Comparison of ENCODE assay signal across 14 cellular contexts in genomic region chr18:9092665-9093064, GRCh38. TPM values are rescaled to one million over a fixed set of nuclear protein-coding genes. Genes with fewer than 3 reads are reported as not detected.
DNase-seq lines count a peak whose midpoint lies in the region; ATAC-seq, FAIRE-seq and TF ChIP-seq lines count a peak whose summit lies in the region.
"Had no signal": no experiment of that assay in that cellular context is flagged by ENCODE, and none has a peak within 500 bp of the region (broad histone marks: within the 10 kb centered on the region; RNA-seq: fewer than 3 reads in every experiment).

No MANE protein-coding gene starts in this region.

- H3K9me1 ChIP-seq in endothelial cell of umbilical vein (replicated peaks; ENCODE audit: control insufficient read depth, extremely low read depth, insufficient read depth, low read length), result no peaks in the 10 kb centered on the region

- H3K4me1 ChIP-seq in SJSA1 (replicated peaks) (peaks cover 36% of the 10 kb centered on the region), endothelial cell of umbilical vein (ENCODE audit: control insufficient read depth, extremely low read depth, insufficient read depth, low read length) (peaks cover 21% of the 10 kb centered on the region), osteoblast (ENCODE audit: insufficient read depth, low read length) (peaks cover 27% of the 10 kb centered on the region)
- H3K4me1 ChIP-seq: parathyroid adenoma had no signal

- H3K36me3 ChIP-seq in SJSA1, result no peaks in the 10 kb centered on the region
- no peaks in the 10 kb centered on the region for H3K36me3 ChIP-seq in endothelial cell of umbilical vein (ENCODE audit: control insufficient read depth in 2 of 2, extremely low read depth in 1 of 2, insufficient read depth in 2 of 2, low read length in 2 of 2)
- no peaks in the 10 kb centered on the region for H3K36me3 ChIP-seq in osteoblast (ENCODE audit: insufficient read depth, low read length)

- no peaks in the 10 kb centered on the region for H3K9me3 ChIP-seq in SJSA1 (replicated peaks)
- H3K9me3 ChIP-seq in endothelial cell of umbilical vein (replicated peaks; ENCODE audit: control insufficient read depth, insufficient read depth, low read length), result no peaks in the 10 kb centered on the region
- no peaks in the 10 kb centered on the region for H3K9me3 ChIP-seq in osteoblast (ENCODE audit: low read depth, low read length)

- peaks cover 10 to 41% of the 10 kb centered on the region in 2 donors for H3K36me3 Mint-ChIP-seq in activated naive CD4-positive, alpha-beta T cell treated with anti-CD3 and anti-CD28 coated beads, Interleukin-2, amount 50 U/mL, for 72 hours
- H3K36me3 Mint-ChIP-seq: IgD-negative memory B cell had no signal

- no peak for FAIRE-seq in endothelial cell of umbilical vein (lab: Jason Lieb, UNC)
- FAIRE-seq: bronchial epithelial cell had no signal

- H3K27ac ChIP-seq in SJSA1 (peak overlapping the region; percentile 98), endothelial cell of umbilical vein (ENCODE audit: insufficient read depth, low read depth, low read length) (peak overlapping the region; percentile 65), osteoblast (ENCODE audit: low read depth, low read length) (peak overlapping the region; percentile 45)
- H3K27ac ChIP-seq: parathyroid adenoma had no signal

- ATAC-seq in activated naive CD4-positive, alpha-beta T cell treated with anti-CD3 and anti-CD28 coated beads, Interleukin-2, amount 50 U/mL, for 72 hours, result no peak

- H4K20me1 ChIP-seq in endothelial cell of umbilical vein (replicated peaks; ENCODE audit: control insufficient read depth, extremely low read depth, insufficient read depth, low read length), result no peaks in the 10 kb centered on the region
- H4K20me1 ChIP-seq in osteoblast (ENCODE audit: insufficient read depth, low read length), result no peaks in the 10 kb centered on the region

- POLR2A ChIA-PET in endothelial cell of umbilical vein (lab: Charles Lee), result no interaction called here

- H2AFZ ChIP-seq in endothelial cell of umbilical vein (ENCODE audit: low read depth, low read length) (peak overlapping the region; percentile 75), osteoblast (ENCODE audit: low read length) (peak overlapping the region; percentile 60)
- H2AFZ ChIP-seq: parathyroid adenoma had no signal

- no peak for TF ChIP-seq POLR2A in endothelial cell of umbilical vein (IDR thresholded peaks at IDR 0.05; ENCODE audit: low read depth, low read length)

- H3K27me3 ChIP-seq in SJSA1 (replicated peaks) (no peaks in the 10 kb centered on the region), endothelial cell of umbilical vein (ENCODE audit: control insufficient read depth in 2 of 2, insufficient read depth in 2 of 2, low read length in 2 of 2) (no peaks in the 10 kb centered on the region), osteoblast (ENCODE audit: insufficient read depth, low read length) (no peaks in the 10 kb centered on the region)

- H3K79me2 ChIP-seq in endothelial cell of umbilical vein (ENCODE audit: control insufficient read depth, insufficient read depth, low read length), result no peaks in the 10 kb centered on the region
- no peaks in the 10 kb centered on the region for H3K79me2 ChIP-seq in osteoblast (ENCODE audit: insufficient read depth, low read length)
- H3K79me2 ChIP-seq: parathyroid adenoma had no signal

- BruUV-seq in endothelial cell of umbilical vein (replicated peaks; lab: Mats Ljungman, UMichigan), result no TSS peak

- H3K4me2 ChIP-seq in endothelial cell of umbilical vein (ENCODE audit: insufficient read depth, low read length) (peak overlapping the region; percentile 56), osteoblast (ENCODE audit: insufficient read depth, low read length) (peak overlapping the region; percentile 37)

- H3K4me3 ChIP-seq in SJSA1, result no peak overlapping the region
- H3K4me3 ChIP-seq in endothelial cell of umbilical vein (replicated peaks in 1 of 3; ENCODE audit: insufficient read depth in 1 of 3, low read depth in 1 of 3, low read length in 3 of 3), result no peak overlapping the region
- H3K4me3 ChIP-seq in osteoblast (ENCODE audit: insufficient read depth, low read length), result no peak overlapping the region

- intact Hi-C loops in endothelial cell of umbilical vein (cut with micrococcal nuclease), result no loop called here

- CTCF ChIA-PET in endothelial cell of umbilical vein (lab: Charles Lee), result interaction anchor here (1.1 kb wide), 1 partner anchor 19 kb away, joined by 5 read pairs; no protein-coding TSS in a partner anchor

- dilution Hi-C loops in endothelial cell of umbilical vein (cut with MboI; ENCODE audit: extremely low pct_ligation_motif_present, low sequenced_read_pairs), result no loop called here

- no peak for DNase-seq in activated naive CD4-positive, alpha-beta T cell treated with anti-CD3 and anti-CD28 coated beads, Interleukin-2, amount 50 U/mL, for 72 hours (ENCODE audit: low spot score in 2 of 2)
- no peak for DNase-seq in activated naive CD4-positive, alpha-beta T cell treated with anti-CD3 and anti-CD28 coated beads, Interleukin-2, amount 50 U/mL, for 16 hours
- DNase-seq in SJSA1 (ENCODE audit: low read depth in 1 of 2, low spot score in 2 of 2) (peak in 1 of 2 experiments; percentile 57), endothelial cell of umbilical vein (ENCODE audit: low read depth, low spot score) (peak; percentile 72), osteoblast (ENCODE audit: insufficient read length, low spot score, missing footprints) (peak; percentile 23), SKM-1 treated with dmso at 0.1 percent for 144 hours (lab: John Stamatoyannopoulos, UW; ENCODE audit: unreplicated experiment) (no peak), NCI-H1417 treated with DMSO at 0.1 percent for 48 hours (lab: John Stamatoyannopoulos, UW) (no peak), NCI-H524 treated with DMSO at 0.1 percent for 48 hours (lab: John Stamatoyannopoulos, UW) (no peak)
- DNase-seq: midbrain, NCI-H69, SHP77 had no signal

- peak overlapping the region; percentile 38 for H3K9ac ChIP-seq in endothelial cell of umbilical vein (replicated peaks; ENCODE audit: extremely low read depth, insufficient read depth, low read length)
- H3K9ac ChIP-seq: parathyroid adenoma had no signal

- TF ChIP-seq CTCF in endothelial cell of umbilical vein (IDR thresholded peaks at IDR 0.05; ENCODE audit: extremely low read depth in 1 of 2, insufficient read depth in 1 of 2, low read depth in 1 of 2, low read length in 2 of 2) (no peak), osteoblast (IDR thresholded peaks at IDR 0.05; ENCODE audit: extremely low read depth, low read depth, low read length) (no peak)

- H3K9me3 Mint-ChIP-seq in activated naive CD4-positive, alpha-beta T cell treated with anti-CD3 and anti-CD28 coated beads, Interleukin-2, amount 50 U/mL, for 72 hours, result peaks cover 0 to 8% of the 10 kb centered on the region in 2 donors
- H3K9me3 Mint-ChIP-seq: IgD-negative memory B cell had no signal

- peak overlapping the region; percentile 99 to 100 for H3K27ac Mint-ChIP-seq in activated naive CD4-positive, alpha-beta T cell treated with anti-CD3 and anti-CD28 coated beads, Interleukin-2, amount 50 U/mL, for 72 hours
- H3K27ac Mint-ChIP-seq: IgD-negative memory B cell had no signal

TF ChIP-seq in endothelial cell of umbilical vein, 7 proteins besides CTCF, POLR2A, EP300 and RAD21:
- no peak for TF ChIP-seq MAX (IDR thresholded peaks at IDR 0.05; ENCODE audit: insufficient read depth, insufficient read length)
- TF ChIP-seq GATA2 (IDR thresholded peaks at IDR 0.05; ENCODE audit: insufficient read depth, insufficient read length, low read depth, low read length), result no peak
- no peak for TF ChIP-seq POLR2AphosphoS5 (IDR thresholded peaks at IDR 0.05; ENCODE audit: insufficient read depth, low read depth, low read length)
- TF ChIP-seq JUN (IDR thresholded peaks at IDR 0.05; ENCODE audit: borderline replicate concordance, insufficient read depth, insufficient read length, low read depth), result no peak
- no peak for TF ChIP-seq MYC (IDR thresholded peaks at IDR 0.05; ENCODE audit: low read depth, low read length)
- no peak for TF ChIP-seq FOS (IDR thresholded peaks at IDR 0.05; ENCODE audit: borderline replicate concordance, insufficient read depth, low read length)
- TF ChIP-seq EZH2 (IDR thresholded peaks at IDR 0.05; ENCODE audit: borderline replicate concordance, low read depth, low read length, severe bottlenecking), result no peak

RNA-seq across cellular contexts. Expression of gene NDUFV2, which starts 9.8 kb away (rescaled TPM):
- 100 to 1,000 TPM; 311 to 402 TPM for total RNA-seq in activated naive CD4-positive, alpha-beta T cell treated with anti-CD3 and anti-CD28 coated beads, Interleukin-2, amount 50 U/mL, for 72 hours
- total RNA-seq in SJSA1 (2014; rRNA removed; shearing (Covaris generic)), result 160 and 229 TPM in 2 replicates
- 147 and 152 TPM in 2 replicates for total RNA-seq in endothelial cell of umbilical vein
- 49.9 and 65.7 TPM in 2 replicates for polyA plus RNA-seq in endothelial cell of umbilical vein
- 113 and 124 TPM in 2 replicates for polyA plus RNA-seq in endothelial cell of umbilical vein (2011; cell fraction: cytosol; rRNA removed)
- polyA plus RNA-seq in endothelial cell of umbilical vein (2011; cell fraction: nucleus; rRNA removed), result 62.7 and 69.5 TPM in 2 replicates
- polyA plus RNA-seq in endothelial cell of umbilical vein (2012), result 131 and 161 TPM in 2 replicates
- 34.1 and 35.6 TPM in 2 replicates for polyA minus RNA-seq in endothelial cell of umbilical vein
- polyA minus RNA-seq in endothelial cell of umbilical vein (2011; cell fraction: cytosol; rRNA and poly(A)+ RNA removed), result 33.0 TPM
- 70.7 and 82.1 TPM in 2 replicates for polyA minus RNA-seq in endothelial cell of umbilical vein (2011; cell fraction: nucleus; rRNA and poly(A)+ RNA removed)
- total RNA-seq in osteoblast, result 95.9 and 102 TPM in 2 replicates

RNA-seq across cellular contexts. Expression of gene ANKRD12, which starts 43.9 kb away (rescaled TPM):
- 10 to 100 TPM; 63.7 to 72.3 TPM for total RNA-seq in activated naive CD4-positive, alpha-beta T cell treated with anti-CD3 and anti-CD28 coated beads, Interleukin-2, amount 50 U/mL, for 72 hours
- total RNA-seq in SJSA1 (2014; rRNA removed; shearing (Covaris generic)), result 30.7 and 38.8 TPM in 2 replicates
- total RNA-seq in endothelial cell of umbilical vein (25.1 and 25.4 TPM in 2 replicates), osteoblast (47.8 and 53.9 TPM in 2 replicates)
- 1.5 and 1.7 TPM in 2 replicates for polyA plus RNA-seq in endothelial cell of umbilical vein
- polyA plus RNA-seq in endothelial cell of umbilical vein (2011; cell fraction: cytosol; rRNA removed), result 1.7 and 2.5 TPM in 2 replicates
- 12.5 and 12.9 TPM in 2 replicates for polyA plus RNA-seq in endothelial cell of umbilical vein (2011; cell fraction: nucleus; rRNA removed)
- 12.9 and 13.2 TPM in 2 replicates for polyA plus RNA-seq in endothelial cell of umbilical vein (2012)
- 20.8 and 33.1 TPM in 2 replicates for polyA minus RNA-seq in endothelial cell of umbilical vein
- polyA minus RNA-seq in endothelial cell of umbilical vein (2011; cell fraction: cytosol; rRNA and poly(A)+ RNA removed), result 31.9 TPM
- polyA minus RNA-seq in endothelial cell of umbilical vein (2011; cell fraction: nucleus; rRNA and poly(A)+ RNA removed), result 33.0 and 37.7 TPM in 2 replicates

Comparison
In these comparisons a context has a peak if more than half of its experiments do, and no peak if none do; other contexts are left out.
1. DNase-seq: peak in endothelial cell of umbilical vein (single experiment) and osteoblast (single experiment); none in activated naive CD4-positive, alpha-beta T cell treated with anti-CD3 and anti-CD28 coated beads, Interleukin-2, amount 50 U/mL, for 72 hours (0 of 2), activated naive CD4-positive, alpha-beta T cell treated with anti-CD3 and anti-CD28 coated beads, Interleukin-2, amount 50 U/mL, for 16 hours (single experiment), SKM-1 treated with dmso at 0.1 percent for 144 hours (single experiment), NCI-H1417 treated with DMSO at 0.1 percent for 48 hours (single experiment) and NCI-H524 treated with DMSO at 0.1 percent for 48 hours (single experiment).
2. H3K27ac ChIP-seq: peak in every context shown above with its lines; median percentile 98 in SJSA1; 65 in endothelial cell of umbilical vein; 45 in osteoblast.